14 cellular contexts compared by ENCODE assay signal in the genomic region with DNA sequence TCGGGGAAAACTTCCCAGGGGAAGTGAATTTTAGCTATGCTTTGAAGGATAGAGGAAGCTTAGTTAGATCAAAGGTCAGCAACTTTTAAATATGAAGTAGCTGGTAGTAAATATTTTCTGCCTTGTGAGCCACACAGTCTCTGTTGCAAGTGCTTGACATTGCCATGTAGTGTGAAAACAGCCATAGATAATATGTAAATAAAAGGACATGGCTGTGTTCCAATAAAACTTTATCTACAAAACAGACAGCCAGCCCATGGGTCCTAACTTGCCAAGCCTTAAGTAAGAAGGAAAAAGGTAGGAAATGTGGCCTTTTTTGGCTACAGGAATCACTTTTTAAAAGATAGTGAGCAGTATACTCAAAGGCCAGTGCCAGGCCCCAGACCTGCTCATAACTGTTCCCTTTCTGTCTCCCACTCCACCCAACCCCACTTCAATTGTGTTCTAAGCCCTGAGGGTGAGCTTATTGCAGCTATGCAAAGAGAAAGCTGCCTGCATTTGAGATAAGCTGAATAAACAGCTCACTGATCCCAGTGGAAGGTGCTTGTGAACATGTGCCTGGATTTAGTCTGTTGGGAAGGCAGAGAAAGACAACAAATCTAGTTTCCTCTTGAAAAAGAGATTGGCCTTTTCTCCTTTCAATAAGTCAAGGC.
DNase-seq lines count a peak whose midpoint lies in the region; ATAC-seq and TF ChIP-seq lines count a peak whose summit lies in the region.
"Had no signal": no experiment of that assay in that cellular context is flagged by ENCODE, and none has a peak within 500 bp of the region (broad histone marks: within the 10 kb centered on the region; RNA-seq: fewer than 3 reads in every experiment).

No MANE protein-coding gene starts in this region.

- H3K9ac ChIP-seq in colonic mucosa (ENCODE audit: low read depth in 2 of 2, low read length in 2 of 2): no peak overlapping the region

- no peaks in the 10 kb centered on the region for H3K27me3 ChIP-seq in colonic mucosa
- no peaks in the 10 kb centered on the region for H3K27me3 ChIP-seq in right lobe of liver
- no peaks in the 10 kb centered on the region for H3K27me3 ChIP-seq in brain microvascular endothelial cell (replicated peaks)
- H3K27me3 ChIP-seq: gastrocnemius medialis had no signal

- H3K4me1 ChIP-seq in colonic mucosa: no peaks in the 10 kb centered on the region
- H3K4me1 ChIP-seq in right lobe of liver: peaks cover 0 to 29% (median 9%) of the 10 kb centered on the region in 4 donors

- H3K36me3 ChIP-seq in colonic mucosa: no peaks in the 10 kb centered on the region
- no peaks in the 10 kb centered on the region for H3K36me3 ChIP-seq in right lobe of liver
- no peaks in the 10 kb centered on the region for H3K36me3 ChIP-seq in brain microvascular endothelial cell (replicated peaks)
- H3K36me3 ChIP-seq: gastrocnemius medialis had no signal

- peak overlapping the region; percentile 48 for H3K27ac ChIP-seq in colonic mucosa
- H3K27ac ChIP-seq in right lobe of liver: peak overlapping the region in 1 of 3 donors; percentile 37
- H3K27ac ChIP-seq in brain microvascular endothelial cell: no peak overlapping the region
- H3K27ac ChIP-seq: gastrocnemius medialis had no signal

- 27% methylated on average over 1 of the region's 1 CpG for WGBS in right lobe of liver (ENCODE audit: insufficient coverage, low coverage, low lambda C conversion rate, missing lambda C conversion rate)

- ATAC-seq in right lobe of liver: peak; percentile 76 to 84 (median 82)
- ATAC-seq in GM21528 (IDR thresholded peaks at IDR 0.05; ENCODE audit: low FRiP score, unreplicated experiment): no peak
- ATAC-seq: activated CD8-positive, alpha-beta T cell treated with anti-CD3 and anti-CD28 coated beads for 36 hours; gastrocnemius medialis had no signal

- intact Hi-C loops in colonic mucosa (cut with DNase I) (loop anchor here (5.0 to 10.0 kb wide), 5 partner anchors 82 to 982 kb away; a partner anchor contains a TSS), right lobe of liver (cut with DNase I) (no loop called here)

- no peak for TF ChIP-seq CTCF in colonic mucosa (IDR thresholded peaks at IDR 0.05)
- no peak for TF ChIP-seq CTCF in right lobe of liver (IDR thresholded peaks at IDR 0.05)
- TF ChIP-seq CTCF in brain microvascular endothelial cell (IDR thresholded peaks at IDR 0.05; ENCODE audit: low read depth, low read length, missing control alignments): no peak

- in situ Hi-C loops in brain microvascular endothelial cell (cut with HindIII; ENCODE audit: low pct_ligation_motif_present, low sequenced_read_pairs): no loop called here

- peak; percentile 75 for DNase-seq in DMS53 (lab: John Stamatoyannopoulos, UW)
- DNase-seq in NCI-H2029 treated with DMSO at 0.1 percent for 48 hours (lab: John Stamatoyannopoulos, UW): peak; percentile 31
- DNase-seq in colonic mucosa: peak; percentile 63
- no peak for DNase-seq in right lobe of liver
- no peak for DNase-seq in AG20443 (ENCODE audit: low spot score)
- no peak for DNase-seq in brain microvascular endothelial cell
- no peak for DNase-seq in foreskin melanocyte
- DNase-seq: activated CD8-positive, alpha-beta T cell treated with anti-CD3 and anti-CD28 coated beads for 36 hours; effector CD4-positive, alpha-beta T cell; gastrocnemius medialis; naive B cell; NCI-H1105; stimulated activated CD4-positive, alpha-beta T cell treated with anti-CD3 and anti-CD28 coated beads, Interleukin-1b, Interleukin-23, amount 100 ng/mL, for 48 hours had no signal

- H3K9me3 ChIP-seq in colonic mucosa: no peaks in the 10 kb centered on the region
- no peaks in the 10 kb centered on the region for H3K9me3 ChIP-seq in right lobe of liver
- H3K9me3 ChIP-seq: gastrocnemius medialis had no signal

- TF ChIP-seq POLR2A in right lobe of liver (IDR thresholded peaks at IDR 0.05): no peak

- H3K4me3 ChIP-seq in colonic mucosa: no peak overlapping the region
- no peak overlapping the region for H3K4me3 ChIP-seq in right lobe of liver
- H3K4me3 ChIP-seq in brain microvascular endothelial cell (ENCODE audit: low read depth, low read length): no peak overlapping the region
- H3K4me3 ChIP-seq: gastrocnemius medialis had no signal

Comparison
In these comparisons a context has a peak if more than half of its experiments do, and no peak if none do; other contexts are left out.
1. DNase-seq: peak in DMS53 (single experiment), NCI-H2029 treated with DMSO at 0.1 percent for 48 hours (single experiment) and colonic mucosa (single experiment); none in right lobe of liver (0 of 3), AG20443 (single experiment), brain microvascular endothelial cell (single experiment) and foreskin melanocyte (single experiment).